1 cellular context compared by ENCODE assay signal in genomic region chr5:43063731-43064171, GRCh38.
TF ChIP-seq lines count a peak whose summit lies in the region.

No MANE protein-coding gene starts in this region.

TF ChIP-seq in HepG2, 621 proteins besides CTCF, POLR2A, EP300 and RAD21:
- peak; percentile 72 for TF ChIP-seq ZBTB33 (CRISPR knock-in tag; IDR thresholded peaks at IDR 0.05)
- no peak for TF ChIP-seq HDAC1 (CRISPR knock-in tag; IDR thresholded peaks at IDR 0.05)
- TF ChIP-seq ZNF75D (CRISPR knock-in tag; IDR thresholded peaks at IDR 0.05; ENCODE audit: borderline replicate concordance): no peak
- TF ChIP-seq EZH2 (conservative IDR thresholded peaks at IDR 0.05; ENCODE audit: low read depth, low read length): no peak
- TF ChIP-seq ZBTB7A (CRISPR knock-in tag; IDR thresholded peaks at IDR 0.05): no peak
- peak; percentile 81 for TF ChIP-seq ZBTB38 (CRISPR knock-in tag; IDR thresholded peaks at IDR 0.05)
- TF ChIP-seq SMARCC2 (IDR thresholded peaks at IDR 0.05): no peak
- TF ChIP-seq ZNF605 (CRISPR knock-in tag; IDR thresholded peaks at IDR 0.05): 0 out of 2 replicates have a peak, but pooled peaks have one; percentile 8
- TF ChIP-seq MED8 (CRISPR knock-in tag; IDR thresholded peaks at IDR 0.05; ENCODE audit: insufficient replicate concordance): no peak
